10 cellular contexts compared by ENCODE assay signal in the genomic region with DNA sequence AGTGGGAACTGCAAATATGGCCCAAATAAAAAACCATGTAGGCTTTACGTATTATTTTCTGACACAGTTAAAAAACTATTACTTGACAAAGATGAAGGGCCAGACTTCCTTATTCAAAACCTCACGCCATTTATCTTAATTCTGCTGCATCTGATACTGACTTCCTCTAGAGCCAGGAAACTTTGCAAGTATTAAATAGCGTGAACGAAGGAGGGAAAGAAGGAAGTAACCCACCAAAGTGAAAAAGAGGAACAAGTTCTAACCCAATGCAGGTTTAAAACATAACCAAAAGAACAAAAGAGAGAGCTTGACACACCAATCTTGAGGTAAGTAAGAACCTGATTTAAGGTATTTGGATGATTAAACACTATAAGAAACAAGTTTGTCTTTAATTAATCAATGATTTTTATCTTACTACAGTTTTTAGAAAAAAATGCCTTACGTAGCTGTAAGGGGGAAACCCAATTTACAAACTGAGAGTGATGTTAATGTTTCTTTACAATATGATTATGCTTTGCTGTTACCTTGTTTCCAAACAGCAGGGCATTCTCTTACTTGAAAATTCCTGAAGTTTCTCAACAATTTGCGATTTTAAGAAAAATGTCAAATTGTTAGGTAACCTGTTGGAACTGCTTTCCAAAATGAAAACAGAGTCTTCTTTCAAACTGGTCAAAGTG. TPM values are rescaled to one million over a fixed set of nuclear protein-coding genes. Genes with fewer than 3 reads are reported as not detected.
DNase-seq lines count a peak whose midpoint lies in the region; ATAC-seq lines count a peak whose summit lies in the region.
"Had no signal": no experiment of that assay in that cellular context is flagged by ENCODE, and none has a peak within 500 bp of the region (broad histone marks: within the 10 kb centered on the region; RNA-seq: fewer than 3 reads in every experiment).

A gene (plus strand): TSS at position 220 of the 677 bp plus-strand sequence. CDS start 3,102 bp downstream, outside the sequence.

- ATAC-seq in GM19395 (IDR thresholded peaks at IDR 0.05; ENCODE audit: unreplicated experiment) (peak; percentile 91), HG03066 (IDR thresholded peaks at IDR 0.05; ENCODE audit: low read depth, unreplicated experiment) (peak; percentile 80), sciatic nerve (peak; percentile 62)
- no peak for ATAC-seq in stimulated activated naive CD8-positive, alpha-beta T cell treated with anti-CD3 and anti-CD28 coated beads, Interleukin-15, amount 100 ng/mL, for 72 hours
- ATAC-seq: activated CD8-positive, alpha-beta T cell treated with anti-CD3 and anti-CD28 coated beads for 36 hours had no signal

- H3K23ac ChIP-seq in mesenchymal stem cell (ENCODE audit: low read length in 2 of 2) = no peak within 1 kb of the TSS

- no peaks in the 10 kb centered on the region for H3K36me3 ChIP-seq in mesenchymal stem cell (ENCODE audit: control insufficient read depth in 1 of 2, insufficient read depth in 2 of 2, low read depth in 1 of 2, low read length in 2 of 2)

- no peak within 1 kb of the TSS for H3K27ac Mint-ChIP-seq in stimulated activated naive CD8-positive, alpha-beta T cell treated with anti-CD3 and anti-CD28 coated beads, Interleukin-15, amount 100 ng/mL, for 72 hours
- H3K27ac Mint-ChIP-seq: activated CD8-positive, alpha-beta T cell treated with anti-CD3 and anti-CD28 coated beads for 36 hours had no signal

- H2BK12ac ChIP-seq in mesenchymal stem cell (ENCODE audit: low read length in 2 of 2) = no peak within 1 kb of the TSS

- no peak within 1 kb of the TSS for H2AFZ ChIP-seq in mesenchymal stem cell (ENCODE audit: low read depth, low read length)

- H2BK120ac ChIP-seq in mesenchymal stem cell (ENCODE audit: low read depth, low read length) = no peak within 1 kb of the TSS

- no peak within 1 kb of the TSS for H2AK5ac ChIP-seq in mesenchymal stem cell (ENCODE audit: low read length, severe bottlenecking)

- peaks cover 7 to 15% of the 10 kb centered on the region in 2 experiments for H3K27me3 ChIP-seq in mesenchymal stem cell (ENCODE audit: control insufficient read depth in 1 of 2, insufficient read depth in 1 of 2, low read length in 2 of 2)

- no peak within 1 kb of the TSS for H3K4me3 ChIP-seq in mesenchymal stem cell (ENCODE audit: insufficient read depth in 1 of 2, low read depth in 1 of 2, low read length in 2 of 2)

- H3K9me3 ChIP-seq in mesenchymal stem cell (ENCODE audit: control insufficient read depth, low read length) = no peaks in the 10 kb centered on the region

- no peak within 1 kb of the TSS for H3K27ac ChIP-seq in mesenchymal stem cell (ENCODE audit: low read length, poor library complexity, severe bottlenecking)

- H3K9me3 Mint-ChIP-seq in stimulated activated naive CD8-positive, alpha-beta T cell treated with anti-CD3 and anti-CD28 coated beads, Interleukin-15, amount 100 ng/mL, for 72 hours = no peaks in the 10 kb centered on the region
- H3K9me3 Mint-ChIP-seq: activated CD8-positive, alpha-beta T cell treated with anti-CD3 and anti-CD28 coated beads for 36 hours had no signal

- WGBS in mesenchymal stem cell = 92% methylated on average over 5 of the region's 6 CpGs

- no peaks in the 10 kb centered on the region for H3K79me1 ChIP-seq in mesenchymal stem cell (replicated peaks; ENCODE audit: low read length, poor library complexity, severe bottlenecking)

- no peak within 1 kb of the TSS for H3K9ac ChIP-seq in mesenchymal stem cell (ENCODE audit: low read length)

- DNase-seq in SIG-M5 treated with dmso at 0.1 percent for 504 hours (lab: John Stamatoyannopoulos, UW; ENCODE audit: unreplicated experiment) (peak; percentile 97), sciatic nerve (ENCODE audit: low spot score) (no peak), mesenchymal stem cell (no peak), HuH-7.5 (ENCODE audit: low spot score) (no peak), NCI-H1417 treated with DMSO at 0.1 percent for 48 hours (lab: John Stamatoyannopoulos, UW) (no peak)
- no peak for DNase-seq in stimulated activated naive CD8-positive, alpha-beta T cell treated with anti-CD3 and anti-CD28 coated beads, Interleukin-15, amount 100 ng/mL, for 72 hours
- DNase-seq: activated CD8-positive, alpha-beta T cell treated with anti-CD3 and anti-CD28 coated beads for 36 hours; NCI-H1930 had no signal

- no peak within 1 kb of the TSS for H4K8ac ChIP-seq in mesenchymal stem cell (ENCODE audit: low read length)

- H3K14ac ChIP-seq in mesenchymal stem cell (ENCODE audit: low read length in 2 of 2) = no peak within 1 kb of the TSS

- H3K4ac ChIP-seq in mesenchymal stem cell (ENCODE audit: low read depth in 1 of 2, low read length in 2 of 2) = no peak within 1 kb of the TSS

- H3K4me1 Mint-ChIP-seq in stimulated activated naive CD8-positive, alpha-beta T cell treated with anti-CD3 and anti-CD28 coated beads, Interleukin-15, amount 100 ng/mL, for 72 hours = no peaks in the 10 kb centered on the region

- H3K4me3 Mint-ChIP-seq in stimulated activated naive CD8-positive, alpha-beta T cell treated with anti-CD3 and anti-CD28 coated beads, Interleukin-15, amount 100 ng/mL, for 72 hours = no peak within 1 kb of the TSS
- H3K4me3 Mint-ChIP-seq: activated CD8-positive, alpha-beta T cell treated with anti-CD3 and anti-CD28 coated beads for 36 hours had no signal

- intact Hi-C loops in sciatic nerve (cut with DNase I) = no loop called here

- peaks cover 7% of the 10 kb centered on the region for H3K27me3 Mint-ChIP-seq in stimulated activated naive CD8-positive, alpha-beta T cell treated with anti-CD3 and anti-CD28 coated beads, Interleukin-15, amount 100 ng/mL, for 72 hours

- no peak within 1 kb of the TSS for H2BK5ac ChIP-seq in mesenchymal stem cell (ENCODE audit: low read depth, low read length, poor library complexity, severe bottlenecking)

- H3K4me2 ChIP-seq in mesenchymal stem cell (ENCODE audit: low read length, poor library complexity, severe bottlenecking) = no peak within 1 kb of the TSS

- no peak within 1 kb of the TSS for H2BK15ac ChIP-seq in mesenchymal stem cell (ENCODE audit: low read depth, poor library complexity, severe bottlenecking)

- no peak within 1 kb of the TSS for H3K18ac ChIP-seq in mesenchymal stem cell (ENCODE audit: low read depth in 1 of 2, low read length in 2 of 2)

- no peaks in the 10 kb centered on the region for H3K4me1 ChIP-seq in mesenchymal stem cell (ENCODE audit: control insufficient read depth, insufficient read depth, low read depth, low read length)

- no peak within 1 kb of the TSS for H4K91ac ChIP-seq in mesenchymal stem cell (ENCODE audit: low read length)

RNA-seq across cellular contexts. Expression of the gene that starts here (rescaled TPM):
- 2.9 TPM for total RNA-seq in sciatic nerve
- not detected for polyA plus RNA-seq in mesenchymal stem cell (2013, experiment 1 of 2)
- not detected for polyA plus RNA-seq in mesenchymal stem cell (2013, experiment 2 of 2)
- total RNA-seq: activated CD8-positive, alpha-beta T cell treated with anti-CD3 and anti-CD28 coated beads for 36 hours had no signal
